30 cellular contexts compared by ENCODE assay signal in genomic region chr3:25690768-25691548, GRCh38.
"Had no signal": no experiment of that assay in that cellular context is flagged by ENCODE, and none has a peak within 500 bp of the region (broad histone marks: within the 10 kb centered on the region; RNA-seq: fewer than 3 reads in every experiment).

No MANE protein-coding gene starts in this region.

- H3K27ac ChIP-seq: colonic mucosa, left ventricle myocardium inferior, lower lobe of right lung, neutrophil, parathyroid adenoma, right atrium auricular region, thyroid gland had no signal

- H3K27ac Mint-ChIP-seq: dendritic cell treated with granulocyte-macrophage colony-stimulating factor and Interleukin-4, amounts not matched to agents 40 ng/mL and 50 ng/mL, for 4 days; effector memory CD8-positive, alpha-beta T cell; immature natural killer cell; memory B cell; naive B cell; natural killer cell treated with Interleukin-12 subunit alpha and Interleukin-12 subunit beta and Interleukin-15 and Interleukin-18, amount 100 ng/mL, for 72 hours; progenitor cell of endocrine pancreas; stimulated activated naive CD8-positive, alpha-beta T cell treated with anti-CD3 and anti-CD28 coated beads, Interleukin-15, amount 100 ng/mL, for 72 hours had no signal

- H3K79me2 ChIP-seq: parathyroid adenoma had no signal

- H3K4me3 Mint-ChIP-seq: dendritic cell treated with granulocyte-macrophage colony-stimulating factor and Interleukin-4, amounts not matched to agents 40 ng/mL and 50 ng/mL, for 4 days; effector memory CD8-positive, alpha-beta T cell; immature natural killer cell; memory B cell; mesothelial cell of epicardium; naive B cell; natural killer cell treated with Interleukin-12 subunit alpha and Interleukin-12 subunit beta and Interleukin-15 and Interleukin-18, amount 100 ng/mL, for 72 hours; neural crest cell; stimulated activated naive CD8-positive, alpha-beta T cell treated with anti-CD3 and anti-CD28 coated beads, Interleukin-15, amount 100 ng/mL, for 72 hours had no signal

- ATAC-seq: effector memory CD8-positive, alpha-beta T cell; left colon; lower lobe of right lung; mucosa of descending colon; natural killer cell treated with Interleukin-12 subunit alpha and Interleukin-12 subunit beta and Interleukin-15 and Interleukin-18, amount 100 ng/mL, for 72 hours; sciatic nerve; stimulated activated naive CD8-positive, alpha-beta T cell treated with anti-CD3 and anti-CD28 coated beads, Interleukin-15, amount 100 ng/mL, for 72 hours had no signal

- H3K9me3 ChIP-seq: colonic mucosa, left ventricle myocardium inferior, lower lobe of right lung, mucosa of descending colon, neutrophil, right atrium auricular region, thyroid gland had no signal

- H3K4me3 ChIP-seq: colonic mucosa, left ventricle myocardium inferior, lower lobe of right lung, mucosa of descending colon, right atrium auricular region, smooth muscle cell, thyroid gland had no signal

- H3K36me3 ChIP-seq: colonic mucosa, left ventricle myocardium inferior, lower lobe of right lung, neutrophil, right atrium auricular region, thyroid gland had no signal

- H3K4me1 ChIP-seq: colonic mucosa, left ventricle myocardium inferior, lower lobe of right lung, parathyroid adenoma, right atrium auricular region, thyroid gland had no signal

- H3K9me3 Mint-ChIP-seq: dendritic cell treated with granulocyte-macrophage colony-stimulating factor and Interleukin-4, amounts not matched to agents 40 ng/mL and 50 ng/mL, for 4 days; effector memory CD8-positive, alpha-beta T cell; immature natural killer cell; memory B cell; natural killer cell treated with Interleukin-12 subunit alpha and Interleukin-12 subunit beta and Interleukin-15 and Interleukin-18, amount 100 ng/mL, for 72 hours; neural crest cell; stimulated activated naive CD8-positive, alpha-beta T cell treated with anti-CD3 and anti-CD28 coated beads, Interleukin-15, amount 100 ng/mL, for 72 hours had no signal

- H2AFZ ChIP-seq: parathyroid adenoma had no signal

- H3K27me3 ChIP-seq: colonic mucosa, right atrium auricular region, thyroid gland had no signal

- H3K9ac ChIP-seq: parathyroid adenoma had no signal

- H3K4me2 ChIP-seq: smooth muscle cell had no signal

- DNase-seq: central memory CD4-positive, alpha-beta T cell; colonic mucosa; effector memory CD8-positive, alpha-beta T cell; hypothalamus; immature natural killer cell; islet precursor cell; kidney glomerular epithelial cell; left colon; left ventricle myocardium inferior; lower lobe of right lung; mucosa of descending colon; naive B cell; stimulated activated CD4-positive, alpha-beta T cell treated with anti-CD3 and anti-CD28 coated beads, Interleukin-12 subunit alpha, Interleukin-12 subunit beta, amount 100 ng/mL, for 4 hours; stimulated activated CD4-positive, alpha-beta T cell treated with anti-CD3 and anti-CD28 coated beads, Interleukin-1b, Interleukin-23, amount 100 ng/mL, for 48 hours; stimulated activated CD4-positive, alpha-beta T cell treated with anti-CD3 and anti-CD28 coated beads, Interleukin-4, amount 100 ng/mL, for 1 hour; stimulated activated CD8-positive, alpha-beta memory T cell treated with anti-CD3 and anti-CD28 coated beads, Interleukin-4, amount 100 ng/mL, for 48 hours; stimulated activated naive CD4-positive, alpha-beta T cell; stimulated activated naive CD8-positive, alpha-beta T cell treated with anti-CD3 and anti-CD28 coated beads, Interleukin-15, amount 100 ng/mL, for 72 hours; thyroid gland had no signal

- H3K4me1 Mint-ChIP-seq: immature natural killer cell; memory B cell; neural crest cell; stimulated activated naive CD8-positive, alpha-beta T cell treated with anti-CD3 and anti-CD28 coated beads, Interleukin-15, amount 100 ng/mL, for 72 hours had no signal

- H3K36me3 Mint-ChIP-seq: memory B cell; mesothelial cell of epicardium; naive B cell; natural killer cell treated with Interleukin-12 subunit alpha and Interleukin-12 subunit beta and Interleukin-15 and Interleukin-18, amount 100 ng/mL, for 72 hours had no signal
